ENCODE assay signal across 15 cellular contexts in the genomic region with DNA sequence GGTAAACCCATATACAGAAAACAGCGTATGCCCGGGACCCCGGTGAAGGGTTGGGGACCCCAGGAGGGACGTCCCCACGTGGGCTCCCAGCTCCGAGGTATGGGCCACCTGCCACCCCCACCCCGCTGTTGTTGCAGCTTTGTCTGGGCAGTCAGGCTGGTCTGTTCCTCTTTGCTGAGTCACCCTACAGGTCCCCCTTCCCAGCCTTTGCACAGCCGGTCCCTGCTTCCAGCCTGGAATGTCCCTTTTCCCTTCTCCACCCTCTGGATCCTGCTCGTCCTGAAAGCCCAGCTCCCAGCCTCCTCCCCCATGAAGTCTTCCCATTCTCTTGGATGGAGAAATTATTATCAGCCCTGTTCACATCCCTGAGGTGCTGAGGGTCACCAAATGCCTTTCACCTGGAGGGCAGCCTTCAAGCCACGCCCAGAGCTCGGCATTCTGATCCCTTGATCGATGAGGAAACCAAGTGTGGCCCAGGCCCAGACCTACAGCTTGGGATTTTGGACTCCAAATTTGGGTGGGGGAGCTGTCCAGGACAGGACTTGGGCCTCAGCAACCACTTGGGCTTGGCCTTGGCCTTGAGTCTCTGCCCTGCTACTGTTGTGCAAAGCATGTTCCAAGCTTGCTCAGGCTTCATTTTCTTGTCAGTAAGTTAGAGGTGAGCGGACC. TPM values are rescaled to one million over a fixed set of nuclear protein-coding genes. Genes with fewer than 3 reads are reported as not detected.
DNase-seq lines count a peak whose midpoint lies in the region; ATAC-seq, FAIRE-seq and TF ChIP-seq lines count a peak whose summit lies in the region.
"Had no signal": no experiment of that assay in that cellular context is flagged by ENCODE, and none has a peak within 500 bp of the region (broad histone marks: within the 10 kb centered on the region; RNA-seq: fewer than 3 reads in every experiment).

No MANE protein-coding gene starts in this region.

- H3K18ac ChIP-seq in IMR-90 (ENCODE audit: low read depth, low read length) = no peak overlapping the region

- H3K27me3 ChIP-seq in IMR-90 (ENCODE audit: control insufficient read depth, insufficient read depth, low read length) (no peaks in the 10 kb centered on the region), ovary (no peaks in the 10 kb centered on the region), Karpas-422 (ENCODE audit: low read length) (no peaks in the 10 kb centered on the region)

- peak; percentile 37 to 52; a peak in 3 of 6 replicates for ATAC-seq in A549
- ATAC-seq in IMR-90 (ENCODE audit: low read depth) = no peak
- peak; percentile 5 for ATAC-seq in mucosa of descending colon
- no peak for ATAC-seq in HG02973 (IDR thresholded peaks at IDR 0.05; ENCODE audit: unreplicated experiment)

- DNase-seq in A549 (ENCODE audit: low read depth in 1 of 2, low spot score in 1 of 2) (peak in 1 of 2 experiments; percentile 51), IMR-90 (no peak), mucosa of descending colon (peak in 2 of 3 donors; percentile 64 to 76), ovary (no peak), Karpas-422 (no peak), HPDE6-E6E7 (ENCODE audit: extremely low spot score) (no peak)
- DNase-seq: activated CD8-positive, alpha-beta memory T cell treated with anti-CD3 and anti-CD28 coated beads, Interleukin-2, amount 50 U/mL, for 48 hours; effector memory CD4-positive, alpha-beta T cell; head of caudate nucleus; NCI-H1930; OCI-M1; sigmoid colon had no signal

- no peak for FAIRE-seq in A549 (lab: Jason Lieb, UNC)
- FAIRE-seq: TTC549 had no signal

- H3K9me2 ChIP-seq in Karpas-422 (replicated peaks; ENCODE audit: insufficient read depth, low read length) = no peaks in the 10 kb centered on the region

- peak overlapping the region; percentile 64; the same call in 1 of the 2 replicates for H2BK120ac ChIP-seq in IMR-90 (ENCODE audit: low read depth, low read length)

- H2BK5ac ChIP-seq in IMR-90 (ENCODE audit: low read depth, low read length, poor library complexity, severe bottlenecking) = no peak overlapping the region

- no peaks in the 10 kb centered on the region for H3K9me3 Mint-ChIP-seq in dendritic cell treated with granulocyte-macrophage colony-stimulating factor and Interleukin-4, amounts not matched to agents 40 ng/mL and 50 ng/mL, for 4 days

- TF ChIP-seq CTCF in A549 (IDR thresholded peaks at IDR 0.05) = no peak
- TF ChIP-seq CTCF in IMR-90 (conservative IDR thresholded peaks at IDR 0.05; ENCODE audit: low read depth, low read length) = no peak
- no peak for TF ChIP-seq CTCF in mucosa of descending colon (IDR thresholded peaks at IDR 0.05)
- TF ChIP-seq CTCF in ovary (IDR thresholded peaks at IDR 0.05) = no peak

- no peak overlapping the region for H4K91ac ChIP-seq in IMR-90 (ENCODE audit: insufficient read depth, low read depth, low read length)

- peaks cover 27% of the 10 kb centered on the region for H3K9me1 ChIP-seq in IMR-90 (ENCODE audit: insufficient read depth, low read length)

- H3K23ac ChIP-seq in IMR-90 (ENCODE audit: low read depth, low read length) = no peak overlapping the region

- H3K36me3 Mint-ChIP-seq in dendritic cell treated with granulocyte-macrophage colony-stimulating factor and Interleukin-4, amounts not matched to agents 40 ng/mL and 50 ng/mL, for 4 days (ENCODE audit: low read depth) = no peaks in the 10 kb centered on the region

- peak overlapping the region; percentile 5 for H3K4me3 Mint-ChIP-seq in dendritic cell treated with granulocyte-macrophage colony-stimulating factor and Interleukin-4, amounts not matched to agents 40 ng/mL and 50 ng/mL, for 4 days

- peak overlapping the region; percentile 73 for H3K27ac Mint-ChIP-seq in dendritic cell treated with granulocyte-macrophage colony-stimulating factor and Interleukin-4, amounts not matched to agents 40 ng/mL and 50 ng/mL, for 4 days

- H3K4me2 ChIP-seq in A549 (peak overlapping the region; percentile 69), IMR-90 (ENCODE audit: low read depth, low read length) (no peak overlapping the region), Karpas-422 (ENCODE audit: low read depth, low read length, poor library complexity, severe bottlenecking) (no peak overlapping the region)

- H3K27ac ChIP-seq in A549 (peak overlapping the region; percentile 75 to 86), IMR-90 (ENCODE audit: insufficient read depth, low read length) (no peak overlapping the region), ovary (no peak overlapping the region), Karpas-422 (ENCODE audit: low read length) (no peak overlapping the region)
- H3K27ac ChIP-seq: sigmoid colon had no signal

- dilution Hi-C loops in IMR-90 (cut with HindIII; ENCODE audit: low sequenced_read_pairs, unreplicated experiment) = no loop called here

- H4K8ac ChIP-seq in IMR-90 (ENCODE audit: low read depth in 2 of 2, low read length in 2 of 2) = no peak overlapping the region

- H3K4me1 ChIP-seq in A549 (peaks cover 52% of the 10 kb centered on the region), IMR-90 (ENCODE audit: control insufficient read depth, insufficient read depth, low read length) (peaks cover 7% of the 10 kb centered on the region), mucosa of descending colon (ENCODE audit: low read depth) (peaks cover 10% of the 10 kb centered on the region), ovary (ENCODE audit: insufficient read depth) (peaks cover 8% of the 10 kb centered on the region), Karpas-422 (ENCODE audit: low read length) (no peaks in the 10 kb centered on the region)

- no peak overlapping the region for H4K5ac ChIP-seq in IMR-90 (ENCODE audit: low read depth, low read length)

- no peak overlapping the region for H3K56ac ChIP-seq in IMR-90 (ENCODE audit: extremely low read depth, insufficient read depth, low read length)

- H3K4me1 Mint-ChIP-seq in dendritic cell treated with granulocyte-macrophage colony-stimulating factor and Interleukin-4, amounts not matched to agents 40 ng/mL and 50 ng/mL, for 4 days (ENCODE audit: low read depth) = peaks cover 61% of the 10 kb centered on the region

- H2AK9ac ChIP-seq in IMR-90 (replicated peaks; ENCODE audit: low read depth, low read length, poor library complexity) = peak overlapping the region; percentile 90

- H4K20me1 ChIP-seq in IMR-90 (ENCODE audit: insufficient read depth, low read length) (no peaks in the 10 kb centered on the region), Karpas-422 (ENCODE audit: insufficient read depth, low read depth, low read length) (no peaks in the 10 kb centered on the region)

- BruUV-seq in IMR-90 (replicated peaks; lab: Mats Ljungman, UMichigan) = no TSS peak

- TF ChIP-seq POLR2A in A549 (IDR thresholded peaks at IDR 0.05; ENCODE audit: low read length) (no peak), IMR-90 (IDR thresholded peaks at IDR 0.05; ENCODE audit: low read depth, low read length) (no peak), ovary (IDR thresholded peaks at IDR 0.05) (no peak)

- H3K79me1 ChIP-seq in IMR-90 (ENCODE audit: low read depth in 1 of 2, low read length in 2 of 2) = peaks cover 0 to 11% of the 10 kb centered on the region in 2 experiments; a peak in 1 of 4 replicates

- TF ChIP-seq EP300 in A549 (IDR thresholded peaks at IDR 0.05) (no peak), ovary (IDR thresholded peaks at IDR 0.05) (no peak)

- H2AK5ac ChIP-seq in IMR-90 (ENCODE audit: low read depth, low read length) = no peak overlapping the region; the same call in 1 of the 2 replicates

- H3K9me3 ChIP-seq in A549 (no peaks in the 10 kb centered on the region), IMR-90 (ENCODE audit: control insufficient read depth, insufficient read depth, low read length) (no peaks in the 10 kb centered on the region), mucosa of descending colon (no peaks in the 10 kb centered on the region), ovary (no peaks in the 10 kb centered on the region), Karpas-422 (ENCODE audit: low read length) (no peaks in the 10 kb centered on the region)
- H3K9me3 ChIP-seq: sigmoid colon had no signal

- H3K4ac ChIP-seq in IMR-90 (ENCODE audit: low read depth, low read length) = peak overlapping the region; percentile 56; the same call in 1 of the 2 replicates

- 61% methylated on average over 9 of the region's 13 CpGs for WGBS in A549 (ENCODE audit: missing lambda C conversion rate)
- 33% methylated on average over 1 of the region's 13 CpGs; no CpG with 5 or more reads in 1 of the 2 experiments for WGBS in IMR-90 (ENCODE audit: extremely low coverage in 2 of 2, insufficient read length in 1 of 2), 2 experiments
- 58 to 61% (median 59%) methylated on average over 13 of the region's 13 CpGs for WGBS in ovary, 3 donors

- no peak overlapping the region for H3K4me3 ChIP-seq in A549
- H3K4me3 ChIP-seq in IMR-90 (ENCODE audit: insufficient read depth, low read depth, low read length) = no peak overlapping the region
- no peak overlapping the region for H3K4me3 ChIP-seq in mucosa of descending colon
- no peak overlapping the region for H3K4me3 ChIP-seq in ovary
- no peak overlapping the region for H3K4me3 ChIP-seq in Karpas-422 (ENCODE audit: low read length)
- H3K4me3 ChIP-seq: sigmoid colon had no signal

- intact Hi-C loops in IMR-90 (cut with micrococcal nuclease) = no loop called here
- intact Hi-C loops in dendritic cell treated with granulocyte-macrophage colony-stimulating factor and Interleukin-4, amounts not matched to agents 40 ng/mL and 50 ng/mL, for 4 days (cut with micrococcal nuclease) = no loop called here
- intact Hi-C loops in mucosa of descending colon (cut with DNase I, micrococcal nuclease) = no loop called here
- intact Hi-C loops in ovary (cut with DNase I) = no loop called here

- H3K9ac ChIP-seq in IMR-90 (ENCODE audit: low read depth, low read length) (no peak overlapping the region), Karpas-422 (ENCODE audit: low read length) (no peak overlapping the region)

- H3K27me3 Mint-ChIP-seq in dendritic cell treated with granulocyte-macrophage colony-stimulating factor and Interleukin-4, amounts not matched to agents 40 ng/mL and 50 ng/mL, for 4 days = peaks cover 42% of the 10 kb centered on the region

- H2BK20ac ChIP-seq in IMR-90 (ENCODE audit: low read depth, low read length) = no peak overlapping the region

- CTCF ChIA-PET in A549 (lab: Yijun Ruan, JAX) = interaction anchor here (0.6 to 3.7 kb wide), 4 partner anchors 11 to 22 kb away, joined by 3 to 13 read pairs (median 4); no protein-coding TSS in a partner anchor
- CTCF ChIA-PET in IMR-90 (lab: Yijun Ruan, JAX) = no interaction called here

- POLR2A ChIA-PET in A549 (lab: Yijun Ruan, JAX) = interaction anchor here (1.5 to 3.3 kb wide), 3 partner anchors 9 to 17 kb away, joined by 4 to 21 read pairs (median 6); partner anchors contain the start of gene METTL27
- POLR2A ChIA-PET in IMR-90 (lab: Charles Lee; ENCODE audit: unreplicated experiment) = no interaction called here

- H3K79me2 ChIP-seq in Karpas-422 (ENCODE audit: low read length) = no peaks in the 10 kb centered on the region

- H2BK15ac ChIP-seq in IMR-90 (ENCODE audit: low read depth, low read length) = peak overlapping the region; percentile 80; the same call in 1 of the 3 replicates

- peak overlapping the region; percentile 32; the same call in 1 of the 2 replicates for H3K14ac ChIP-seq in IMR-90 (replicated peaks; ENCODE audit: low read depth, low read length)

- in situ Hi-C loops in IMR-90 (cut with MboI; ENCODE audit: low sequenced_read_pairs) = no loop called here

- TF ChIP-seq RAD21 in A549 (conservative IDR thresholded peaks at IDR 0.05 in 1 of 2, IDR thresholded peaks at IDR 0.05 in 1 of 2) = no peak
- TF ChIP-seq RAD21 in IMR-90 (IDR thresholded peaks at IDR 0.05; ENCODE audit: low read length) = no peak

- H3K36me3 ChIP-seq in IMR-90 (ENCODE audit: control insufficient read depth, insufficient read depth, low read length) (no peaks in the 10 kb centered on the region), mucosa of descending colon (ENCODE audit: low read depth) (no peaks in the 10 kb centered on the region), ovary (no peaks in the 10 kb centered on the region), Karpas-422 (ENCODE audit: insufficient read depth, low read length) (no peaks in the 10 kb centered on the region)
- H3K36me3 ChIP-seq: sigmoid colon had no signal

- H2AFZ ChIP-seq in IMR-90 (replicated peaks; ENCODE audit: low read length, poor library complexity) (peak overlapping the region; percentile 41), Karpas-422 (ENCODE audit: low read length) (no peak overlapping the region)

RNA-seq across cellular contexts. Expression of gene CLDN4, which starts 2.6 kb away (rescaled TPM):
- 2.3 and 2.4 TPM in 2 replicates for polyA plus RNA-seq in A549 (2011; rRNA removed)
- polyA plus RNA-seq in A549 (2012; cell fraction: cytosol; rRNA removed) = 1.9 and 2.4 TPM in 2 replicates
- 6.1 and 6.7 TPM in 2 replicates for polyA plus RNA-seq in A549 (2012; cell fraction: nucleus; rRNA removed)
- 1.3 to 1.5 TPM (median 1.5 TPM) in 3 replicates for polyA plus RNA-seq in A549 (2017; fragmentation: RNase III; extraction: RNeasy Plus Mini Kit Qiagen cat#74134 plus additional on column Dnase treatment)
- 1.9 and 2.8 TPM in 2 replicates for polyA minus RNA-seq in A549 (2011; rRNA and poly(A)+ RNA removed)
- total RNA-seq in IMR-90 (2012; rRNA removed) = 2.9 and 3.9 TPM in 2 replicates
- 3.8 and 4.4 TPM in 2 replicates for polyA plus RNA-seq in IMR-90 (2012; rRNA removed)
- 2.4 and 4.7 TPM in 2 replicates for polyA plus RNA-seq in IMR-90 (2012; cell fraction: cytosol; rRNA removed)
- polyA plus RNA-seq in IMR-90 (2012; cell fraction: nucleus; rRNA removed; ENCODE audit: low replicate concordance) = 1.9 and 4.8 TPM in 2 replicates
- 1,000 to 10,000 TPM in 2 of 3 donors, 100 to 1,000 TPM in 1; 450 to 1,208 (median 1,043) TPM for total RNA-seq in mucosa of descending colon
- total RNA-seq in ovary = 100 to 1,000 TPM in 1 of 7 donors, 10 to 100 TPM in 1, 1 to 10 TPM in 3, under 1 TPM in 1, not detected in 1; 0.40 to 240 (median 9.1) TPM
- polyA plus RNA-seq in ovary = under 1 TPM; 0.27 to 0.35 TPM
- total RNA-seq in Karpas-422 (2014; rRNA removed; shearing (Covaris generic); ENCODE audit: low replicate concordance) = not detected in 2 replicates

RNA-seq across cellular contexts. Expression of gene METTL27, which starts 8.9 kb away (rescaled TPM):
- polyA plus RNA-seq in A549 (2011; rRNA removed) (4.1 and 5.5 TPM in 2 replicates), A549 (2017; fragmentation: RNase III; extraction: RNeasy Plus Mini Kit Qiagen cat#74134 plus additional on column Dnase treatment) (4.9 to 5.8 TPM (median 5.3 TPM) in 3 replicates), IMR-90 (2012; rRNA removed) (4.3 and 5.2 TPM in 2 replicates), ovary (1 to 10 TPM in 1 of 2 donors, not detected in 1; 3.0 TPM)
- 11.3 and 12.4 TPM in 2 replicates for polyA plus RNA-seq in A549 (2012; cell fraction: cytosol; rRNA removed)
- 7.8 and 11.8 TPM in 2 replicates for polyA plus RNA-seq in A549 (2012; cell fraction: nucleus; rRNA removed)
- polyA minus RNA-seq in A549 (2011; rRNA and poly(A)+ RNA removed) = 5.1 and 5.4 TPM in 2 replicates
- total RNA-seq in IMR-90 (2012; rRNA removed) (1.7 and 2.3 TPM in 2 replicates), mucosa of descending colon (1 to 10 TPM; 1.6 to 4.6 (median 2.4) TPM), ovary (10 to 100 TPM in 1 of 7 donors, 1 to 10 TPM in 6; 1.8 to 25.6 (median 4.3) TPM)
- 5.0 and 8.7 TPM in 2 replicates for polyA plus RNA-seq in IMR-90 (2012; cell fraction: cytosol; rRNA removed)
- polyA plus RNA-seq in IMR-90 (2012; cell fraction: nucleus; rRNA removed; ENCODE audit: low replicate concordance) = 4.1 and 6.2 TPM in 2 replicates
- not detected in 2 replicates for total RNA-seq in Karpas-422 (2014; rRNA removed; shearing (Covaris generic); ENCODE audit: low replicate concordance)

RNA-seq across cellular contexts. Expression of gene TMEM270, which starts 27.6 kb away (rescaled TPM):
- polyA plus RNA-seq in A549 (2011; rRNA removed) = 0.16 TPM in 1 of 2 replicates, not detected in the other
- polyA plus RNA-seq in A549 (2012; cell fraction: cytosol; rRNA removed) = 0.07 and 0.10 TPM in 2 replicates
- 0.06 and 0.17 TPM in 2 replicates for polyA plus RNA-seq in A549 (2012; cell fraction: nucleus; rRNA removed)
- polyA plus RNA-seq in A549 (2017; fragmentation: RNase III; extraction: RNeasy Plus Mini Kit Qiagen cat#74134 plus additional on column Dnase treatment) = not detected in 3 replicates
- polyA minus RNA-seq in A549 (2011; rRNA and poly(A)+ RNA removed) = not detected in 2 replicates
- total RNA-seq in IMR-90 (2012; rRNA removed) = not detected in 2 replicates
- 0.17 TPM in 1 of 2 replicates, not detected in the other for polyA plus RNA-seq in IMR-90 (2012; rRNA removed)
- 0.19 TPM in 1 of 2 replicates, not detected in the other for polyA plus RNA-seq in IMR-90 (2012; cell fraction: cytosol; rRNA removed)
- not detected in 2 replicates for polyA plus RNA-seq in IMR-90 (2012; cell fraction: nucleus; rRNA removed; ENCODE audit: low replicate concordance)
- total RNA-seq in mucosa of descending colon = not detected
- total RNA-seq in ovary = under 1 TPM in 1 of 7 donors, not detected in 6; 0.34 TPM
- not detected for polyA plus RNA-seq in ovary
- total RNA-seq in Karpas-422 (2014; rRNA removed; shearing (Covaris generic); ENCODE audit: low replicate concordance) = not detected in 2 replicates
- total RNA-seq: sigmoid colon had no signal

Comparison
In these comparisons a context has a peak if more than half of its experiments do, and no peak if none do; other contexts are left out.
1. ATAC-seq: peak in A549 (2 of 2) and mucosa of descending colon (single experiment); none in IMR-90 (single experiment) and HG02973 (single experiment).
2. DNase-seq: peak in mucosa of descending colon (2 of 3); none in IMR-90 (single experiment), ovary (0 of 5), Karpas-422 (single experiment) and HPDE6-E6E7 (single experiment).
3. H3K27ac ChIP-seq: peak in A549 (2 of 2); none in IMR-90 (single experiment), ovary (0 of 2) and Karpas-422 (single experiment).